In the genomic region with DNA sequence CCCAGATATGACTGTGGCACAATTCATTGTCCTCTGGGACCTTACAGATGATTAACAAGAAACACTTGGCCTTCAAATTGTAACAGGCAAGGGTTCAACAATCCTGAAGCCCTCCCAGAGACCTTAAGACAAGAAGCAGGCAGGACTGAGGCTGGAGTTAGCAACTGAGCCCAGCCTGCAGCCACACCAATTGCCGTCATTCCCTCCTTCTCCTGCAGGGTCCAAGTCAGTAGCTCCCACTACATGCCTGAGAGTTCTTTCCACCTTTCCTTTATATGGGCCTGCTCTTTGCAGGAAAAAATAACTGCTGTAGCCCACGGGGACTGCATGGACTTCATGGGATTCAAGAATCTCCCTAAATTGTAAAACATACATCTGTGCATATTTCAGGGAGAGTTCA, we compare ENCODE assay signal across 16 cellular contexts. TPM values are rescaled to one million over a fixed set of nuclear protein-coding genes. Genes with fewer than 3 reads are reported as not detected.
DNase-seq lines count a peak whose midpoint lies in the region; ATAC-seq and TF ChIP-seq lines count a peak whose summit lies in the region.
"Had no signal": no experiment of that assay in that cellular context is flagged by ENCODE, and none has a peak within 500 bp of the region (broad histone marks: within the 10 kb centered on the region; RNA-seq: fewer than 3 reads in every experiment).

No MANE protein-coding gene starts in this region.

- CTCF ChIA-PET in HCT116 (lab: Charles Lee) = no interaction called here

- no peaks in the 10 kb centered on the region for H3K4me1 ChIP-seq in HCT116 (ENCODE audit: control insufficient read depth in 1 of 2, insufficient read depth in 2 of 2, low read length in 2 of 2)
- peaks cover 0 to 41% (median 16%) of the 10 kb centered on the region in 4 donors for H3K4me1 ChIP-seq in right lobe of liver
- H3K4me1 ChIP-seq in osteoblast (ENCODE audit: insufficient read depth, low read length) = no peaks in the 10 kb centered on the region

- H3K4me2 ChIP-seq in HCT116 (ENCODE audit: low read length) = no peak overlapping the region
- H3K4me2 ChIP-seq in osteoblast (ENCODE audit: insufficient read depth, low read length) = no peak overlapping the region
- H3K4me2 ChIP-seq: BLaER1 treated with 17β-estradiol and CSF1 and Interleukin-3, amounts not matched to agents 10 nM and 100 nM had no signal

- POLR2A ChIA-PET in HCT116 (lab: Charles Lee) = no interaction called here

- H2AFZ ChIP-seq in HCT116 (ENCODE audit: low read depth, low read length, poor library complexity, severe bottlenecking) (no peak overlapping the region), osteoblast (ENCODE audit: low read length) (no peak overlapping the region)

- no peaks in the 10 kb centered on the region for H3K4me1 Mint-ChIP-seq in CD14-positive monocyte

- peaks cover 2 to 5% (median 5%) of the 10 kb centered on the region in 3 donors for H3K27me3 Mint-ChIP-seq in CD14-positive monocyte (ENCODE audit: low read depth in 3 of 3)

- no peaks in the 10 kb centered on the region for H3K9me3 ChIP-seq in HCT116 (ENCODE audit: control insufficient read depth in 1 of 2, insufficient read depth in 1 of 2, low read depth in 1 of 2, low read length in 2 of 2)
- peaks cover 0 to 6% (median 0%) of the 10 kb centered on the region in 4 donors for H3K9me3 ChIP-seq in right lobe of liver
- H3K9me3 ChIP-seq in osteoblast (ENCODE audit: low read depth, low read length) = no peaks in the 10 kb centered on the region

- DNase-seq in HCT116 (ENCODE audit: low read depth, low spot score) (no peak), choroid plexus epithelial cell (ENCODE audit: low read depth) (no peak), right lobe of liver (peak in 1 of 3 donors; percentile 19), osteoblast (ENCODE audit: insufficient read length, low spot score, missing footprints) (peak; percentile 74), CD14-positive monocyte (ENCODE audit: low spot score) (no peak)
- DNase-seq: ACHN; Calu3; CD4-positive, alpha-beta T cell; DMS 273 treated with DMSO at 0.1 percent for 48 hours; IMR-90 had no signal

- ATAC-seq in HCT116 (peak; percentile 63; the same call in 1 of the 2 replicates), right lobe of liver (no peak), GM21381 (IDR thresholded peaks at IDR 0.05; ENCODE audit: unreplicated experiment) (no peak), GM18870 (IDR thresholded peaks at IDR 0.05; ENCODE audit: unreplicated experiment) (no peak)
- ATAC-seq: GM12878 had no signal

- no peak overlapping the region for H3K27ac ChIP-seq in HCT116 (ENCODE audit: low read depth, low read length)
- peak overlapping the region in 2 of 3 donors; percentile 58 to 74 for H3K27ac ChIP-seq in right lobe of liver
- no peak overlapping the region for H3K27ac ChIP-seq in osteoblast (ENCODE audit: low read depth, low read length)
- H3K27ac ChIP-seq: BLaER1 treated with 17β-estradiol and CSF1 and Interleukin-3, amounts not matched to agents 10 nM and 100 nM had no signal

- no peak overlapping the region for H3K9ac ChIP-seq in HCT116 (ENCODE audit: low read length)
- H3K9ac ChIP-seq: BLaER1 treated with 17β-estradiol and CSF1 and Interleukin-3, amounts not matched to agents 10 nM and 100 nM had no signal

- TF ChIP-seq CTCF in HCT116 (IDR thresholded peaks at IDR 0.05 in 2 of 3, conservative IDR thresholded peaks at IDR 0.05 in 1 of 3; ENCODE audit: borderline replicate concordance in 1 of 3, insufficient read depth in 1 of 3, low read depth in 2 of 3, low read length in 2 of 3) (peak in 1 of 3 experiments; percentile 31; a peak in 2 of 6 replicates), choroid plexus epithelial cell (conservative IDR thresholded peaks at IDR 0.05; ENCODE audit: low read depth, low read length) (peak; percentile 24), right lobe of liver (IDR thresholded peaks at IDR 0.05) (no peak), osteoblast (IDR thresholded peaks at IDR 0.05; ENCODE audit: extremely low read depth, low read depth, low read length) (no peak), CD14-positive monocyte (IDR thresholded peaks at IDR 0.05) (no peak)

- 86% methylated on average over 1 of the region's 2 CpGs for WGBS in right lobe of liver (ENCODE audit: insufficient coverage, low coverage, low lambda C conversion rate, missing lambda C conversion rate)

- no TSS peak for BruUV-seq in HCT116 (replicated peaks; lab: Mats Ljungman, UMichigan)

- intact Hi-C loops in HCT116 (cut with micrococcal nuclease) = no loop called here
- intact Hi-C loops in right lobe of liver (cut with DNase I) = no loop called here
- intact Hi-C loops in CD14-positive monocyte (cut with micrococcal nuclease) = no loop called here

- H3K4me3 Mint-ChIP-seq in CD14-positive monocyte = no peak overlapping the region
- H3K4me3 Mint-ChIP-seq: CD4-positive, alpha-beta T cell had no signal

- no peaks in the 10 kb centered on the region for H4K20me1 ChIP-seq in HCT116 (ENCODE audit: insufficient read depth)
- H4K20me1 ChIP-seq in osteoblast (ENCODE audit: insufficient read depth, low read length) = no peaks in the 10 kb centered on the region
- H4K20me1 ChIP-seq: BLaER1 treated with 17β-estradiol and CSF1 and Interleukin-3, amounts not matched to agents 10 nM and 100 nM had no signal

- H3K36me3 ChIP-seq in HCT116 (ENCODE audit: control insufficient read depth in 1 of 2, insufficient read depth in 2 of 2, low read length in 2 of 2) (no peaks in the 10 kb centered on the region), right lobe of liver (peaks cover 0 to 3% (median 0%) of the 10 kb centered on the region in 4 donors), osteoblast (ENCODE audit: insufficient read depth, low read length) (no peaks in the 10 kb centered on the region)
- H3K36me3 ChIP-seq: BLaER1 treated with 17β-estradiol and CSF1 and Interleukin-3, amounts not matched to agents 10 nM and 100 nM had no signal

- RAD21 ChIA-PET in HCT116 (lab: Charles Lee; ENCODE audit: low non-redundant PET in 1 of 2, low total read pairs in 2 of 2, uncharacterized antibody in 2 of 2, unreplicated experiment in 2 of 2) = no interaction called here

- TF ChIP-seq RAD21 in HCT116 (IDR thresholded peaks at IDR 0.05; ENCODE audit: low read depth) = no peak

- H3K27me3 ChIP-seq in HCT116 (ENCODE audit: insufficient read depth, low read length) (no peaks in the 10 kb centered on the region), right lobe of liver (no peaks in the 10 kb centered on the region), osteoblast (ENCODE audit: insufficient read depth, low read length) (no peaks in the 10 kb centered on the region)
- H3K27me3 ChIP-seq: BLaER1 treated with 17β-estradiol and CSF1 and Interleukin-3, amounts not matched to agents 10 nM and 100 nM had no signal

- peaks cover 6 to 23% (median 19%) of the 10 kb centered on the region in 7 donors for H3K9me3 Mint-ChIP-seq in CD14-positive monocyte

- no peaks in the 10 kb centered on the region for H3K36me3 Mint-ChIP-seq in CD14-positive monocyte

- H3K9me2 ChIP-seq in HCT116 (ENCODE audit: insufficient read depth) = no peaks in the 10 kb centered on the region

- H3K79me2 ChIP-seq in HCT116 (ENCODE audit: insufficient read depth, low read length) = no peaks in the 10 kb centered on the region
- H3K79me2 ChIP-seq in osteoblast (ENCODE audit: insufficient read depth, low read length) = no peaks in the 10 kb centered on the region

- TF ChIP-seq POLR2A in HCT116 (IDR thresholded peaks at IDR 0.05; ENCODE audit: borderline replicate concordance, extremely low read depth, insufficient read depth, insufficient read length) = no peak
- no peak for TF ChIP-seq POLR2A in right lobe of liver (IDR thresholded peaks at IDR 0.05)

- no peak overlapping the region for H3K4me3 ChIP-seq in HCT116 (replicated peaks in 1 of 2; ENCODE audit: low read depth in 1 of 2, low read length in 2 of 2)
- H3K4me3 ChIP-seq in choroid plexus epithelial cell (ENCODE audit: low read depth, low read length) = no peak overlapping the region
- no peak overlapping the region for H3K4me3 ChIP-seq in right lobe of liver
- H3K4me3 ChIP-seq in osteoblast (ENCODE audit: insufficient read depth, low read length) = no peak overlapping the region
- H3K4me3 ChIP-seq: BLaER1 treated with 17β-estradiol and CSF1 and Interleukin-3, amounts not matched to agents 10 nM and 100 nM; GM12878 had no signal

- no peak overlapping the region for H3K27ac Mint-ChIP-seq in CD14-positive monocyte
- H3K27ac Mint-ChIP-seq: CD4-positive, alpha-beta T cell had no signal

TF ChIP-seq in HCT116, 20 proteins besides CTCF, POLR2A, EP300 and RAD21 (continues in another document):
- TF ChIP-seq EZH2 (IDR thresholded peaks at IDR 0.05) (no peak), SP1 (IDR thresholded peaks at IDR 0.05; ENCODE audit: low read depth) (no peak), CBX3 (IDR thresholded peaks at IDR 0.05; ENCODE audit: low read depth) (no peak), TCF7L2 (IDR thresholded peaks at IDR 0.05; ENCODE audit: borderline replicate concordance, extremely low read depth, insufficient read depth, insufficient read length) (no peak), SRF (IDR thresholded peaks at IDR 0.05; ENCODE audit: low read depth) (no peak), EGR1 (IDR thresholded peaks at IDR 0.05; ENCODE audit: low read depth) (no peak)
- TF ChIP-seq, protein P1, sequence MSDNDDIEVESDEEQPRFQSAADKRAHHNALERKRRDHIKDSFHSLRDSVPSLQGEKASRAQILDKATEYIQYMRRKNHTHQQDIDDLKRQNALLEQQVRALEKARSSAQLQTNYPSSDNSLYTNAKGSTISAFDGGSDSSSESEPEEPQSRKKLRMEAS (IDR thresholded peaks at IDR 0.05) = no peak
- TF ChIP-seq, protein P2, sequence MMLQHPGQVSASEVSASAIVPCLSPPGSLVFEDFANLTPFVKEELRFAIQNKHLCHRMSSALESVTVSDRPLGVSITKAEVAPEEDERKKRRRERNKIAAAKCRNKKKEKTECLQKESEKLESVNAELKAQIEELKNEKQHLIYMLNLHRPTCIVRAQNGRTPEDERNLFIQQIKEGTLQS (IDR thresholded peaks at IDR 0.05) = no peak

RNA-seq across cellular contexts. Expression of a gene that starts 2.4 kb away (rescaled TPM):
- 0.17 TPM for total RNA-seq in HCT116 (2021; ENCODE audit: unreplicated experiment)
- 0.04 TPM in 1 of 2 replicates, not detected in the other for polyA plus RNA-seq in HCT116 (2012)
- 100 to 1,000 TPM in 4 of 6 experiments, 10 to 100 TPM in 2; 41.2 to 204 (median 145) TPM for total RNA-seq in right lobe of liver
- not detected in 2 replicates for total RNA-seq in osteoblast
- not detected for polyA plus RNA-seq in CD14-positive monocyte
- total RNA-seq: A172; CD4-positive, alpha-beta T cell; Daoy; IMR-90 had no signal
- polyA plus RNA-seq: GM12878, IMR-90 had no signal

RNA-seq across cellular contexts. Expression of a gene that starts 22.4 kb away (rescaled TPM):
- total RNA-seq in HCT116 (2021; ENCODE audit: unreplicated experiment) (3.0 TPM), right lobe of liver (100 to 1,000 TPM in 4 of 6 experiments, 10 to 100 TPM in 2; 24.7 to 317 (median 167) TPM), osteoblast (0.36 and 0.59 TPM in 2 replicates)
- 5.5 and 7.1 TPM in 2 replicates for polyA plus RNA-seq in HCT116 (2012)
- not detected for polyA plus RNA-seq in CD14-positive monocyte
- total RNA-seq: A172; CD4-positive, alpha-beta T cell; IMR-90 had no signal
- polyA plus RNA-seq: GM12878, IMR-90 had no signal

RNA-seq across cellular contexts. Expression of a gene that starts 49.6 kb away (rescaled TPM):
- total RNA-seq in HCT116 (2021; ENCODE audit: unreplicated experiment) (not detected), right lobe of liver (1 to 10 TPM in 1 of 6 experiments, under 1 TPM in 2, not detected in 3; 0.26 to 2.8 (median 0.39) TPM), osteoblast (not detected in 2 replicates)
- polyA plus RNA-seq in HCT116 (2012) = not detected in 2 replicates
- not detected for polyA plus RNA-seq in CD14-positive monocyte
- total RNA-seq: A172; Calu3; CD4-positive, alpha-beta T cell; Daoy; GM12878; IMR-90 had no signal
- polyA plus RNA-seq: GM12878, IMR-90 had no signal

RNA-seq across cellular contexts. Expression of a gene that starts 53.3 kb away (rescaled TPM):
- total RNA-seq in HCT116 (2021; ENCODE audit: unreplicated experiment) (4.3 TPM), right lobe of liver (over 10,000 TPM in 2 of 6 experiments, 1,000 to 10,000 TPM in 4; 5,211 to 12,749 (median 8,707) TPM), osteoblast (2.7 and 5.1 TPM in 2 replicates)
- 4.0 TPM in 2 replicates for polyA plus RNA-seq in HCT116 (2012)
- polyA plus RNA-seq in CD14-positive monocyte = not detected
- total RNA-seq: A172; CD4-positive, alpha-beta T cell; Daoy had no signal
- polyA plus RNA-seq: GM12878 had no signal

Comparison
In these comparisons a context has a peak if more than half of its experiments do, and no peak if none do; other contexts are left out.
1. H3K27ac ChIP-seq: peak in right lobe of liver (2 of 3); none in HCT116 (single experiment) and osteoblast (single experiment).
2. RNA of a gene that starts 2.4 kb away (total RNA-seq): 41.2 to 204 TPM in right lobe of liver; 0.17 TPM in HCT116 (single experiment) and not detected in osteoblast; every median in the first group is over 10 times any median in the second.